Comparison of ENCODE assay signal across 16 cellular contexts in the genomic region with DNA sequence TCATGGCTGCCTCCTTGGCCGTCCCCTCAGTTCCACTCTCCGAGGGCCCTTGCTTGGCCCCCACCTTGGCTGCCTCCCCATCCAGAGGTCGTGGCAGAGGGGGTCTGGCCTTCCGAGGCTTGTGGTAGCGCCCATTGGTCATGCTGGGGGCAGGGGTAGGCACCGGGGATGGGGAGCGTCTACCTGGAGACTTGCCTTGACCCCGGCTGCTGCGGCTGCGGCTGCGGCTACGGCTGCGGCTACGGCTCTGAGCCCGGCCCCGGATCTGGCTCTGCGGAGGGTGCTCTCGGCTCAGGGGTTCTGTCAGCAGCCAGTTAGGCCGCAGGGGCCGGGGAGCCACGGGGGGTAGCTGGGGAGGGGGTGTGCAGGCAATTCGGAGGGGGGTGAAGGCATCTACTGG. TPM values are rescaled to one million over a fixed set of nuclear protein-coding genes. Genes with fewer than 3 reads are reported as not detected.
A peak's percentile ranks its signal among the peaks of the same experiment; 100 is the strongest.
DNase-seq lines count a peak whose midpoint lies in the region; ATAC-seq and TF ChIP-seq lines count a peak whose summit lies in the region.
"Had no signal": no experiment of that assay in that cellular context is flagged by ENCODE, and none has a peak within 500 bp of the region (broad histone marks: within the 10 kb centered on the region; RNA-seq: fewer than 3 reads in every experiment).

No MANE protein-coding gene starts in this region.

- peaks cover 0 to 9% (median 3%) of the 10 kb centered on the region in 4 donors for H3K36me3 ChIP-seq in transverse colon
- no peaks in the 10 kb centered on the region for H3K36me3 ChIP-seq in testis (ENCODE audit: low read depth, missing control alignments)

- 90% methylated on average over 11 of the region's 22 CpGs; no CpG with 5 or more reads in 1 of the 2 donors for WGBS in transverse colon (ENCODE audit: low coverage in 1 of 2), 2 donors
- WGBS in testis, 2 donors: 81 to 83% methylated on average over 6 to 22 of the region's 22 CpGs

- intact Hi-C loops in activated naive CD4-positive, alpha-beta T cell treated with anti-CD3 and anti-CD28 coated beads for 36 hours (cut with micrococcal nuclease): loop anchor here (5.0 kb wide), 3 partner anchors 43 to 268 kb away; a partner anchor contains a TSS
- intact Hi-C loops in transverse colon (cut with DNase I; ENCODE audit: low total_unique reads): loop anchor here (10.0 kb wide), 1 partner anchor 46 kb away; a partner anchor contains a TSS
- intact Hi-C loops in testis (cut with DNase I; ENCODE audit: low total_unique reads): no loop called here

- DNase-seq in WTC11 (ENCODE audit: low spot score): no peak
- DNase-seq in neural crest cell (ENCODE audit: low read depth, low spot score): no peak
- no peak for DNase-seq in type B pancreatic cell (ENCODE audit: extremely low spot score, unreplicated experiment)
- DNase-seq in activated naive CD4-positive, alpha-beta T cell treated with anti-CD3 and anti-CD28 coated beads for 36 hours: no peak
- DNase-seq in transverse colon: no peak
- no peak for DNase-seq in testis
- DNase-seq: BE2C; CD4-positive, alpha-beta memory T cell; DMS153; DMS79 treated with DMSO at 0.1 percent for 48 hours; GDM1 had no signal

- no peak overlapping the region for H3K4me3 ChIP-seq in transverse colon
- peak overlapping the region in 1 of 2 donors; percentile 10 for H3K4me3 ChIP-seq in testis
- H3K4me3 ChIP-seq: A549 had no signal

- H3K27me3 ChIP-seq in transverse colon (no peaks in the 10 kb centered on the region), testis (no peaks in the 10 kb centered on the region)
- H3K27me3 ChIP-seq: BE2C had no signal

- in situ Hi-C loops in transverse colon (cut with MboI; ENCODE audit: low pct_ligation_motif_present in 1 of 4, low pct_unique_long_range_greater_than_20kb in 1 of 4, low sequenced_read_pairs in 3 of 4): no loop called here

- POLR2A ChIA-PET in WTC11 (lab: Charles Lee): interaction anchor here (0.6 kb wide), 1 partner anchor 31 kb away, joined by 4 read pairs; no protein-coding TSS in a partner anchor

- H3K27ac ChIP-seq in cingulate gyrus (ENCODE audit: low read depth, low read length) (peak overlapping the region; percentile 49), transverse colon (no peak overlapping the region), testis (no peak overlapping the region)
- H3K27ac ChIP-seq: A549, C4-2B had no signal

- TF ChIP-seq EP300 in transverse colon (IDR thresholded peaks at IDR 0.05; ENCODE audit: low read depth): no peak

- TF ChIP-seq POLR2A in transverse colon (IDR thresholded peaks at IDR 0.05) (no peak), testis (IDR thresholded peaks at IDR 0.05) (no peak)

- H3K4me1 Mint-ChIP-seq in WTC11 (peaks cover 27% of the 10 kb centered on the region), neural crest cell (peaks cover 31% of the 10 kb centered on the region), type B pancreatic cell (ENCODE audit: unreplicated experiment) (peaks cover 23% of the 10 kb centered on the region)
- H3K4me1 Mint-ChIP-seq in activated naive CD4-positive, alpha-beta T cell treated with anti-CD3 and anti-CD28 coated beads for 36 hours (ENCODE audit: low read depth): peaks cover 12% of the 10 kb centered on the region

- H3K4me3 Mint-ChIP-seq in WTC11 (no peak overlapping the region), neural crest cell (peak overlapping the region; percentile 31), type B pancreatic cell (no peak overlapping the region)
- no peak overlapping the region for H3K4me3 Mint-ChIP-seq in activated naive CD4-positive, alpha-beta T cell treated with anti-CD3 and anti-CD28 coated beads for 36 hours
- H3K4me3 Mint-ChIP-seq: CD4-positive, alpha-beta memory T cell had no signal

- TF ChIP-seq CTCF in WTC11 (IDR thresholded peaks at IDR 0.05): no peak
- no peak for TF ChIP-seq CTCF in neural crest cell (conservative IDR thresholded peaks at IDR 0.05)
- TF ChIP-seq CTCF in type B pancreatic cell (conservative IDR thresholded peaks at IDR 0.05): peak; percentile 1
- TF ChIP-seq CTCF in transverse colon (IDR thresholded peaks at IDR 0.05): no peak
- TF ChIP-seq CTCF in testis (IDR thresholded peaks at IDR 0.05): no peak

- ATAC-seq in WTC11 (no peak), HG03521 (IDR thresholded peaks at IDR 0.05; ENCODE audit: unreplicated experiment) (no peak)
- ATAC-seq: A549, HCT116 had no signal

- H3K4me1 ChIP-seq in transverse colon: peaks cover 3 to 32% (median 20%) of the 10 kb centered on the region in 4 donors
- peaks cover 26% of the 10 kb centered on the region for H3K4me1 ChIP-seq in testis

- H3K9me3 ChIP-seq in transverse colon (no peaks in the 10 kb centered on the region), testis (no peaks in the 10 kb centered on the region)
- H3K9me3 ChIP-seq: A549, BE2C had no signal

- no peaks in the 10 kb centered on the region for H3K9me3 Mint-ChIP-seq in WTC11
- H3K9me3 Mint-ChIP-seq in neural crest cell: no peaks in the 10 kb centered on the region
- H3K9me3 Mint-ChIP-seq in type B pancreatic cell: no peaks in the 10 kb centered on the region
- H3K9me3 Mint-ChIP-seq in activated naive CD4-positive, alpha-beta T cell treated with anti-CD3 and anti-CD28 coated beads for 36 hours: no peaks in the 10 kb centered on the region
- H3K9me3 Mint-ChIP-seq: CD4-positive, alpha-beta memory T cell had no signal

- H3K27ac Mint-ChIP-seq in WTC11 (0 out of 2 replicates have a peak overlapping the region, but pooled peaks have one; percentile 36), neural crest cell (ENCODE audit: unreplicated experiment) (no peak overlapping the region), type B pancreatic cell (no peak overlapping the region)
- no peak overlapping the region for H3K27ac Mint-ChIP-seq in activated naive CD4-positive, alpha-beta T cell treated with anti-CD3 and anti-CD28 coated beads for 36 hours

- H3K27me3 Mint-ChIP-seq in WTC11 (ENCODE audit: low read depth): peaks cover 13% of the 10 kb centered on the region
- peaks cover 20% of the 10 kb centered on the region for H3K27me3 Mint-ChIP-seq in neural crest cell (ENCODE audit: low read depth)
- H3K27me3 Mint-ChIP-seq in type B pancreatic cell: peaks cover 9% of the 10 kb centered on the region
- peaks cover 14% of the 10 kb centered on the region for H3K27me3 Mint-ChIP-seq in activated naive CD4-positive, alpha-beta T cell treated with anti-CD3 and anti-CD28 coated beads for 36 hours (ENCODE audit: low read depth)

- H3K36me3 Mint-ChIP-seq in WTC11 (peaks cover 6% of the 10 kb centered on the region), neural crest cell (ENCODE audit: low read depth) (no peaks in the 10 kb centered on the region), type B pancreatic cell (no peaks in the 10 kb centered on the region)
- no peaks in the 10 kb centered on the region for H3K36me3 Mint-ChIP-seq in activated naive CD4-positive, alpha-beta T cell treated with anti-CD3 and anti-CD28 coated beads for 36 hours (ENCODE audit: low read depth)

- CTCF ChIA-PET in WTC11 (lab: Charles Lee): interaction anchor here (0.6 to 7.2 kb wide), 10 partner anchors 8 to 570 kb away, joined by 3 to 273 read pairs (median 14); a partner anchor contains a TSS
- CTCF ChIA-PET in activated naive CD4-positive, alpha-beta T cell treated with anti-CD3 and anti-CD28 coated beads for 36 hours (lab: Charles Lee): interaction anchor here (1.5 kb wide), 1 partner anchor 19 kb away, joined by 3 read pairs; no protein-coding TSS in a partner anchor

TF ChIP-seq in WTC11, 78 proteins besides CTCF, POLR2A, EP300 and RAD21 (continues in another document):
- TF ChIP-seq ESRRA (CRISPR knock-in tag; IDR thresholded peaks at IDR 0.05; ENCODE audit: borderline replicate concordance): no peak

RNA-seq across cellular contexts. Expression of a gene that starts 10.7 kb away (rescaled TPM):
- total RNA-seq in WTC11 (2021): 84.6 to 93.1 TPM (median 91.1 TPM) in 3 replicates
- total RNA-seq in neural crest cell: 70.8 and 71.0 TPM in 2 replicates
- total RNA-seq in type B pancreatic cell (ENCODE audit: low replicate concordance): 50.2 and 86.6 TPM in 2 replicates
- 1 to 10 TPM; 8.3 to 8.9 TPM for total RNA-seq in activated naive CD4-positive, alpha-beta T cell treated with anti-CD3 and anti-CD28 coated beads for 36 hours
- 10 to 100 TPM; 41.8 to 86.8 (median 56.6) TPM for total RNA-seq in transverse colon
- 100 to 1,000 TPM; 133 to 158 TPM for total RNA-seq in testis
- 65.9 TPM for polyA plus RNA-seq in testis (ENCODE audit: insufficient read depth, low read depth, low replicate concordance)

RNA-seq across cellular contexts. Expression of a gene that starts 20.6 kb away (rescaled TPM):
- total RNA-seq in WTC11 (2021) (1.9 to 2.7 TPM (median 2.6 TPM) in 3 replicates), neural crest cell (0.50 and 0.68 TPM in 2 replicates), type B pancreatic cell (ENCODE audit: low replicate concordance) (1.4 and 2.0 TPM in 2 replicates), transverse colon (1 to 10 TPM in 1 of 4 donors, under 1 TPM in 2, not detected in 1; 0.27 to 2.0 (median 0.64) TPM), testis (1 to 10 TPM; 2.2 to 3.5 TPM)
- total RNA-seq in activated naive CD4-positive, alpha-beta T cell treated with anti-CD3 and anti-CD28 coated beads for 36 hours: under 1 TPM; 0.37 to 0.62 TPM
- polyA plus RNA-seq in testis (ENCODE audit: insufficient read depth, low read depth, low replicate concordance): 1.6 TPM

RNA-seq across cellular contexts. Expression of a gene that starts 20.7 kb away (rescaled TPM):
- total RNA-seq in WTC11 (2021) (2.5 to 5.6 TPM (median 3.2 TPM) in 3 replicates), neural crest cell (1.9 and 2.1 TPM in 2 replicates), type B pancreatic cell (ENCODE audit: low replicate concordance) (15.3 and 25.7 TPM in 2 replicates), transverse colon (100 to 1,000 TPM in 1 of 4 donors, 10 to 100 TPM in 3; 47.8 to 442 (median 53.1) TPM), testis (100 to 1,000 TPM in 1 of 2 donors, 10 to 100 TPM in 1; 70.7 to 125 TPM)
- total RNA-seq in activated naive CD4-positive, alpha-beta T cell treated with anti-CD3 and anti-CD28 coated beads for 36 hours: 10 to 100 TPM; 15.7 to 17.1 TPM
- polyA plus RNA-seq in testis (ENCODE audit: insufficient read depth, low read depth, low replicate concordance): 38.5 TPM

RNA-seq across cellular contexts. Expression of a gene that starts 23.0 kb away (rescaled TPM):
- total RNA-seq in WTC11 (2021) (24.5 to 28.2 TPM (median 26.2 TPM) in 3 replicates), neural crest cell (14.3 and 14.6 TPM in 2 replicates), type B pancreatic cell (ENCODE audit: low replicate concordance) (11.3 and 19.2 TPM in 2 replicates), transverse colon (10 to 100 TPM in 1 of 4 donors, 1 to 10 TPM in 3; 1.1 to 12.7 (median 3.3) TPM), testis (10 to 100 TPM; 24.4 to 31.1 TPM)
- 10 to 100 TPM; 10.4 to 11.4 TPM for total RNA-seq in activated naive CD4-positive, alpha-beta T cell treated with anti-CD3 and anti-CD28 coated beads for 36 hours
- polyA plus RNA-seq in testis (ENCODE audit: insufficient read depth, low read depth, low replicate concordance): 26.4 TPM

RNA-seq across cellular contexts. Expression of a gene that starts 23.0 kb away (rescaled TPM):
- 81.0 to 91.3 TPM (median 85.9 TPM) in 3 replicates for total RNA-seq in WTC11 (2021)
- 62.9 and 64.0 TPM in 2 replicates for total RNA-seq in neural crest cell
- total RNA-seq in type B pancreatic cell (ENCODE audit: low replicate concordance): 69.7 and 74.2 TPM in 2 replicates
- total RNA-seq in activated naive CD4-positive, alpha-beta T cell treated with anti-CD3 and anti-CD28 coated beads for 36 hours: 10 to 100 TPM; 45.0 to 47.3 TPM
- 100 to 1,000 TPM in 1 of 4 donors, 10 to 100 TPM in 3; 32.5 to 104 (median 77.1) TPM for total RNA-seq in transverse colon
- total RNA-seq in testis: 100 to 1,000 TPM; 123 to 124 TPM
- 199 TPM for polyA plus RNA-seq in testis (ENCODE audit: insufficient read depth, low read depth, low replicate concordance)
